Comparison of ENCODE assay signal across 23 cellular contexts in genomic region chr13:80134360-80134759, GRCh38.
DNase-seq lines count a peak whose midpoint lies in the region; ATAC-seq and TF ChIP-seq lines count a peak whose summit lies in the region.
"Had no signal": no experiment of that assay in that cellular context is flagged by ENCODE, and none has a peak within 500 bp of the region (broad histone marks: within the 10 kb centered on the region; RNA-seq: fewer than 3 reads in every experiment).

No MANE protein-coding gene starts in this region.

- H3K27ac Mint-ChIP-seq in WTC11 = peak overlapping the region; percentile 28; the same call in 1 of the 2 replicates
- H3K27ac Mint-ChIP-seq in progenitor cell of endocrine pancreas = peak overlapping the region; percentile 98
- no peak overlapping the region for H3K27ac Mint-ChIP-seq in activated CD4-positive, alpha-beta T cell treated with anti-CD3 and anti-CD28 coated beads, Interleukin-2, amount 10 ng/mL, durations not matched to agents 7 days and 5 days
- H3K27ac Mint-ChIP-seq in GM23338 = no peak overlapping the region
- H3K27ac Mint-ChIP-seq in activated CD4-positive, alpha-beta T cell treated with anti-CD3 and anti-CD28 coated beads for 36 hours = no peak overlapping the region
- H3K27ac Mint-ChIP-seq: activated naive CD4-positive, alpha-beta T cell treated with anti-CD3 and anti-CD28 coated beads, Interleukin-2, amount 50 U/mL, for 24 hours; T-helper 1 cell treated with Interleukin-12 subunit alpha and Interleukin-12 subunit beta and Interleukin-4 antibody, amounts not matched to agents 30 μg/mL and 1 μg/mL, for 36 hours had no signal

- H3K4me1 ChIP-seq in GM23338 (ENCODE audit: insufficient read depth) = peaks cover 41% of the 10 kb centered on the region
- H3K4me1 ChIP-seq: parathyroid adenoma had no signal

- no peaks in the 10 kb centered on the region for H3K27me3 ChIP-seq in layer of hippocampus (ENCODE audit: control insufficient read depth, insufficient read depth, low read length)
- no peaks in the 10 kb centered on the region for H3K27me3 ChIP-seq in GM23338 (ENCODE audit: insufficient read depth)
- H3K27me3 ChIP-seq: SJCRH30 had no signal

- H3K9me2 ChIP-seq in GM23338 (ENCODE audit: insufficient read depth) = no peaks in the 10 kb centered on the region

- H3K27me3 Mint-ChIP-seq in WTC11 (ENCODE audit: low read depth) = no peaks in the 10 kb centered on the region
- no peaks in the 10 kb centered on the region for H3K27me3 Mint-ChIP-seq in progenitor cell of endocrine pancreas
- H3K27me3 Mint-ChIP-seq in activated CD4-positive, alpha-beta T cell treated with anti-CD3 and anti-CD28 coated beads, Interleukin-2, amount 10 ng/mL, durations not matched to agents 7 days and 5 days = peaks cover 3% of the 10 kb centered on the region
- peaks cover 11% of the 10 kb centered on the region for H3K27me3 Mint-ChIP-seq in GM23338 (ENCODE audit: insufficient read depth, low read depth, poor library complexity)
- peaks cover 2% of the 10 kb centered on the region for H3K27me3 Mint-ChIP-seq in activated CD4-positive, alpha-beta T cell treated with anti-CD3 and anti-CD28 coated beads for 36 hours
- H3K27me3 Mint-ChIP-seq: CD4-positive, CD25-positive, alpha-beta regulatory T cell had no signal

- POLR2A ChIA-PET in WTC11 (lab: Charles Lee) = no interaction called here
- POLR2A ChIA-PET in activated CD4-positive, alpha-beta T cell treated with anti-CD3 and anti-CD28 coated beads, Interleukin-2, amount 10 ng/mL, durations not matched to agents 7 days and 5 days (lab: Charles Lee) = no interaction called here
- POLR2A ChIA-PET in activated CD4-positive, alpha-beta T cell treated with anti-CD3 and anti-CD28 coated beads for 36 hours (lab: Charles Lee) = no interaction called here

- peaks cover 4% of the 10 kb centered on the region; the same call in 1 of the 2 replicates for H3K9me3 Mint-ChIP-seq in WTC11
- peaks cover 3% of the 10 kb centered on the region for H3K9me3 Mint-ChIP-seq in progenitor cell of endocrine pancreas (ENCODE audit: low read depth)
- H3K9me3 Mint-ChIP-seq in activated CD4-positive, alpha-beta T cell treated with anti-CD3 and anti-CD28 coated beads, Interleukin-2, amount 10 ng/mL, durations not matched to agents 7 days and 5 days = no peaks in the 10 kb centered on the region
- no peaks in the 10 kb centered on the region for H3K9me3 Mint-ChIP-seq in GM23338
- H3K9me3 Mint-ChIP-seq in activated CD4-positive, alpha-beta T cell treated with anti-CD3 and anti-CD28 coated beads for 36 hours (ENCODE audit: low read depth) = no peaks in the 10 kb centered on the region
- H3K9me3 Mint-ChIP-seq: activated naive CD4-positive, alpha-beta T cell treated with anti-CD3 and anti-CD28 coated beads, Interleukin-2, amount 50 U/mL, for 24 hours; T-helper 1 cell treated with Interleukin-12 subunit alpha and Interleukin-12 subunit beta and Interleukin-4 antibody, amounts not matched to agents 30 μg/mL and 1 μg/mL, for 36 hours had no signal

- no peaks in the 10 kb centered on the region for H3F3A ChIP-seq in GM23338 (replicated peaks; ENCODE audit: low read depth)

- TF ChIP-seq CTCF in WTC11 (IDR thresholded peaks at IDR 0.05) (no peak), progenitor cell of endocrine pancreas (IDR thresholded peaks at IDR 0.05; ENCODE audit: unreplicated experiment) (no peak), GM23338 (conservative IDR thresholded peaks at IDR 0.05; ENCODE audit: low read depth in 2 of 2) (no peak)

- H4K20me1 ChIP-seq in GM23338 (replicated peaks; ENCODE audit: insufficient read depth) = no peaks in the 10 kb centered on the region

- intact Hi-C loops in activated CD4-positive, alpha-beta T cell treated with anti-CD3 and anti-CD28 coated beads for 36 hours (cut with DNase I, micrococcal nuclease) = no loop called here

- no peak overlapping the region for H3K4me3 ChIP-seq in GM23338
- H3K4me3 ChIP-seq: SJCRH30, skin epidermis had no signal

- peak; percentile 41 for DNase-seq in ELF-1 (ENCODE audit: low read depth, low spot score)
- DNase-seq in WTC11 (ENCODE audit: low spot score) = no peak
- no peak for DNase-seq in progenitor cell of endocrine pancreas (ENCODE audit: low spot score, unreplicated experiment)
- DNase-seq in activated CD4-positive, alpha-beta T cell treated with anti-CD3 and anti-CD28 coated beads, Interleukin-2, amount 50 U/mL, for 1 hour = no peak
- DNase-seq in activated CD4-positive, alpha-beta T cell treated with anti-CD3 and anti-CD28 coated beads, Interleukin-2, amount 10 ng/mL, durations not matched to agents 7 days and 5 days = no peak
- no peak for DNase-seq in GM23338 (ENCODE audit: low spot score)
- no peak for DNase-seq in activated CD4-positive, alpha-beta T cell treated with anti-CD3 and anti-CD28 coated beads for 36 hours
- DNase-seq: ACHN; activated T-cell treated with anti-CD3 and anti-CD28 coated beads, Interleukin-2, amount 50 U/mL, for 48 hours; CD4-positive, CD25-positive, alpha-beta regulatory T cell; DMS 273 treated with DMSO at 0.1 percent for 48 hours; foreskin melanocyte; H7; NCI-H1436 treated with DMSO at 0.1 percent for 48 hours; NCI-H2171 treated with DMSO at 0.1 percent for 48 hours; NCI-H69; SJCRH30 had no signal

- H2AFZ ChIP-seq in GM23338 = no peak overlapping the region
- H2AFZ ChIP-seq: parathyroid adenoma had no signal

- H3K36me3 Mint-ChIP-seq in WTC11 = no peaks in the 10 kb centered on the region
- H3K36me3 Mint-ChIP-seq in progenitor cell of endocrine pancreas (ENCODE audit: insufficient read depth) = peaks cover 1% of the 10 kb centered on the region
- H3K36me3 Mint-ChIP-seq in activated CD4-positive, alpha-beta T cell treated with anti-CD3 and anti-CD28 coated beads, Interleukin-2, amount 10 ng/mL, durations not matched to agents 7 days and 5 days (ENCODE audit: low read depth) = no peaks in the 10 kb centered on the region
- H3K36me3 Mint-ChIP-seq in GM23338 (ENCODE audit: low read depth) = no peaks in the 10 kb centered on the region
- no peaks in the 10 kb centered on the region for H3K36me3 Mint-ChIP-seq in activated CD4-positive, alpha-beta T cell treated with anti-CD3 and anti-CD28 coated beads for 36 hours (ENCODE audit: low read depth)
- H3K36me3 Mint-ChIP-seq: activated naive CD4-positive, alpha-beta T cell treated with anti-CD3 and anti-CD28 coated beads, Interleukin-2, amount 50 U/mL, for 24 hours; CD4-positive, CD25-positive, alpha-beta regulatory T cell had no signal

- H3K4me3 Mint-ChIP-seq in WTC11 (no peak overlapping the region), progenitor cell of endocrine pancreas (ENCODE audit: low read depth) (peak overlapping the region; percentile 70), GM23338 (no peak overlapping the region)
- H3K4me3 Mint-ChIP-seq in activated CD4-positive, alpha-beta T cell treated with anti-CD3 and anti-CD28 coated beads, Interleukin-2, amount 10 ng/mL, durations not matched to agents 7 days and 5 days = no peak overlapping the region
- H3K4me3 Mint-ChIP-seq in activated CD4-positive, alpha-beta T cell treated with anti-CD3 and anti-CD28 coated beads for 36 hours = no peak overlapping the region
- H3K4me3 Mint-ChIP-seq: activated naive CD4-positive, alpha-beta T cell treated with anti-CD3 and anti-CD28 coated beads, Interleukin-2, amount 50 U/mL, for 24 hours; CD4-positive, CD25-positive, alpha-beta regulatory T cell; T-helper 1 cell treated with Interleukin-12 subunit alpha and Interleukin-12 subunit beta and Interleukin-4 antibody, amounts not matched to agents 30 μg/mL and 1 μg/mL, for 36 hours had no signal

- H3K36me3 ChIP-seq in GM23338 (ENCODE audit: insufficient read depth) = no peaks in the 10 kb centered on the region
- H3K36me3 ChIP-seq: SJCRH30 had no signal

- H3K4me2 ChIP-seq in GM23338 = no peak overlapping the region; the same call in 1 of the 2 replicates

- CTCF ChIA-PET in WTC11 (lab: Charles Lee) = no interaction called here
- CTCF ChIA-PET in activated CD4-positive, alpha-beta T cell treated with anti-CD3 and anti-CD28 coated beads, Interleukin-2, amount 10 ng/mL, durations not matched to agents 7 days and 5 days (lab: Charles Lee) = no interaction called here
- CTCF ChIA-PET in activated CD4-positive, alpha-beta T cell treated with anti-CD3 and anti-CD28 coated beads for 36 hours (lab: Charles Lee) = interaction anchor here (0.6 to 1.4 kb wide), 2 partner anchors 161 to 208 kb away, joined by 3 read pairs; no protein-coding TSS in a partner anchor

- ATAC-seq in WTC11 = peak; percentile 44; the same call in 1 of the 2 replicates
- no peak; the same call in 2 of the 3 replicates for ATAC-seq in GM23338
- ATAC-seq in activated CD4-positive, alpha-beta T cell treated with anti-CD3 and anti-CD28 coated beads for 36 hours = no peak

- H3K27ac ChIP-seq in layer of hippocampus (ENCODE audit: low read depth, low read length) = peak overlapping the region; percentile 90
- H3K27ac ChIP-seq in GM23338 (ENCODE audit: low read depth) = no peak overlapping the region
- H3K27ac ChIP-seq: epithelial cell of prostate, SJCRH30 had no signal

- H3K79me2 ChIP-seq in GM23338 (replicated peaks; ENCODE audit: insufficient read depth) = no peaks in the 10 kb centered on the region
- H3K79me2 ChIP-seq: parathyroid adenoma had no signal

- peaks cover 45% of the 10 kb centered on the region for H3K4me1 Mint-ChIP-seq in WTC11
- H3K4me1 Mint-ChIP-seq in progenitor cell of endocrine pancreas (ENCODE audit: low read depth) = peaks cover 47% of the 10 kb centered on the region
- no peaks in the 10 kb centered on the region for H3K4me1 Mint-ChIP-seq in activated CD4-positive, alpha-beta T cell treated with anti-CD3 and anti-CD28 coated beads, Interleukin-2, amount 10 ng/mL, durations not matched to agents 7 days and 5 days
- H3K4me1 Mint-ChIP-seq in GM23338 = peaks cover 42% of the 10 kb centered on the region
- no peaks in the 10 kb centered on the region for H3K4me1 Mint-ChIP-seq in activated CD4-positive, alpha-beta T cell treated with anti-CD3 and anti-CD28 coated beads for 36 hours
- H3K4me1 Mint-ChIP-seq: activated naive CD4-positive, alpha-beta T cell treated with anti-CD3 and anti-CD28 coated beads, Interleukin-2, amount 50 U/mL, for 24 hours; CD4-positive, CD25-positive, alpha-beta regulatory T cell had no signal

Comparison
In these comparisons a context has a peak if more than half of its experiments do, and no peak if none do; other contexts are left out.
1. H3K27ac Mint-ChIP-seq: peak in WTC11 (single experiment) and progenitor cell of endocrine pancreas (single experiment); none in activated CD4-positive, alpha-beta T cell treated with anti-CD3 and anti-CD28 coated beads, Interleukin-2, amount 10 ng/mL, durations not matched to agents 7 days and 5 days (single experiment), GM23338 (single experiment) and activated CD4-positive, alpha-beta T cell treated with anti-CD3 and anti-CD28 coated beads for 36 hours (single experiment).